1 cellular context compared by ENCODE assay signal in the genomic region with DNA sequence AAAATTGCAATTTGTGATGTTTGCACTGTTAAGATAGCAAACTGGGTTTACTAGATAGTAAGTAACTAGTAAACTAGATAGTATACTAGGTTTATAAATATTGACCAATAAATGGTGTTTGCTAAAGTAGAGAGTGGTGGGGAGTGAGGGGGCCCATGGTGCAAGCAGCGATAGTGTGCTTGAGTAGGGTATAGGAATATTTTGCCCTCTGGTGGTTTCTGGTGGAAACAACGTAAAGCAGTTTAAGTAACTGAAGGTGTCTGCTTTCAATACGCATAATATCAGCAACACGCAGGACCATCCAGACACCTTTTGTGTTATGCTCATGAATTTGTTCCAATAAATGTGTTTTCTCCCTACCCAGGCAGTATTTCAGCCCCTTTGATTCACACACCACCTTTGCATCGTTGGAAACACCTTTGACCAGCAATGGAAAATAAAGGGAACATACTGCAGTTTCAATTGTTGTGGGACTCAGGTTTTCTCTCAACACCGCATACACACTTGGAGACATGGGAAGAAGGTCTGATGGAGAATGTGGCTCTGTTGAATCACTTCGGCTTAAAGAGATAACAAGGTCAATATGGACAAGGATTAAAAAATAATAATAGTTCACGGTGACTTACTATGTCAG.
TF ChIP-seq lines count a peak whose summit lies in the region.

No MANE protein-coding gene starts in this region.

TF ChIP-seq in HepG2, 621 proteins besides CTCF, POLR2A, EP300 and RAD21 (continued from another document and continues in another):
- TF ChIP-seq ARID3A (IDR thresholded peaks at IDR 0.05; ENCODE audit: low read depth, low read length) (peak; percentile 31; the same call in 1 of the 2 replicates), MXD3 (CRISPR knock-in tag; IDR thresholded peaks at IDR 0.05) (no peak), ZSCAN21 (CRISPR knock-in tag; IDR thresholded peaks at IDR 0.05; ENCODE audit: borderline replicate concordance) (no peak), SOX6 (IDR thresholded peaks at IDR 0.05) (no peak), SOX6 (CRISPR knock-in tag; IDR thresholded peaks at IDR 0.05) (0 out of 2 replicates have a peak, but pooled peaks have one; percentile 32), BATF2 (CRISPR knock-in tag; IDR thresholded peaks at IDR 0.05) (no peak), ZNF83 (CRISPR knock-in tag; IDR thresholded peaks at IDR 0.05; ENCODE audit: borderline replicate concordance) (no peak), KAT8 (CRISPR knock-in tag; IDR thresholded peaks at IDR 0.05) (peak; percentile 22; the same call in 1 of the 2 replicates), CREB1 (IDR thresholded peaks at IDR 0.05) (no peak), CREB1 (CRISPR knock-in tag; IDR thresholded peaks at IDR 0.05) (peak; percentile 12; the same call in 1 of the 2 replicates), POLR2AphosphoS5 (IDR thresholded peaks at IDR 0.05; ENCODE audit: low read depth, low read length) (no peak), ZSCAN20 (CRISPR knock-in tag; IDR thresholded peaks at IDR 0.05; ENCODE audit: borderline replicate concordance) (no peak), ZNF639 (CRISPR knock-in tag; conservative IDR thresholded peaks at IDR 0.05) (no peak), SNAPC5 (CRISPR knock-in tag; IDR thresholded peaks at IDR 0.05; ENCODE audit: borderline replicate concordance) (no peak), TGIF2 (CRISPR knock-in tag; IDR thresholded peaks at IDR 0.05) (peak; percentile 35; the same call in 1 of the 2 replicates), FOXK1 (CRISPR knock-in tag; IDR thresholded peaks at IDR 0.05; ENCODE audit: borderline replicate concordance, low read depth) (peak; percentile 24; the same call in 1 of the 2 replicates), ZSCAN22 (CRISPR knock-in tag; IDR thresholded peaks at IDR 0.05) (no peak), ZBTB42 (CRISPR knock-in tag; IDR thresholded peaks at IDR 0.05) (no peak), XRCC5 (optimal IDR thresholded peaks at IDR 0.05; ENCODE audit: low read length) (peak; percentile 62), ZNF792 (CRISPR knock-in tag; IDR thresholded peaks at IDR 0.05) (peak; percentile 55; the same call in 1 of the 2 replicates), RARG (CRISPR knock-in tag; IDR thresholded peaks at IDR 0.05; ENCODE audit: low read depth) (no peak), MYC (CRISPR knock-in tag; IDR thresholded peaks at IDR 0.05; ENCODE audit: borderline replicate concordance) (no peak), GATAD2A (CRISPR knock-in tag; IDR thresholded peaks at IDR 0.05) (no peak), SMC3 (IDR thresholded peaks at IDR 0.05; ENCODE audit: low read length) (peak; percentile 79), ZNF615 (CRISPR knock-in tag; IDR thresholded peaks at IDR 0.05; ENCODE audit: borderline replicate concordance) (no peak), SP2 (CRISPR knock-in tag; IDR thresholded peaks at IDR 0.05) (no peak), E2F1 (CRISPR knock-in tag; IDR thresholded peaks at IDR 0.05) (no peak), ZNF800 (CRISPR knock-in tag; IDR thresholded peaks at IDR 0.05) (peak; percentile 58; the same call in 1 of the 2 replicates)
- TF ChIP-seq, protein P1, sequence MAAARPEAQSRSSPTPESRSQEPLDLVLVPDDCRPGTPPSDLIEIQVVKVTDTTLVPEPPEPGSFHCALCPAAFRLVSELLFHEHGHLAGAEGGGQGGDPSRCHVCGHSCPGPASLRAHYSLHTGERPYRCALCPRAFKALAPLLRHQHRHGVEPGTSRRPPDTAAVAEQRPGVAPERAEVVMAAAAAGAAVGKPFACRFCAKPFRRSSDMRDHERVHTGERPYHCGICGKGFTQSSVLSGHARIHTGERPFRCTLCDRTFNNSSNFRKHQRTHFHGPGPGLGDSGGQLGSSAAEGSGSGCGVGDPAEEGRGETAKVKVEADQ (CRISPR knock-in tag; IDR thresholded peaks at IDR 0.05; ENCODE audit: borderline replicate concordance), result no peak
- TF ChIP-seq, protein P2, sequence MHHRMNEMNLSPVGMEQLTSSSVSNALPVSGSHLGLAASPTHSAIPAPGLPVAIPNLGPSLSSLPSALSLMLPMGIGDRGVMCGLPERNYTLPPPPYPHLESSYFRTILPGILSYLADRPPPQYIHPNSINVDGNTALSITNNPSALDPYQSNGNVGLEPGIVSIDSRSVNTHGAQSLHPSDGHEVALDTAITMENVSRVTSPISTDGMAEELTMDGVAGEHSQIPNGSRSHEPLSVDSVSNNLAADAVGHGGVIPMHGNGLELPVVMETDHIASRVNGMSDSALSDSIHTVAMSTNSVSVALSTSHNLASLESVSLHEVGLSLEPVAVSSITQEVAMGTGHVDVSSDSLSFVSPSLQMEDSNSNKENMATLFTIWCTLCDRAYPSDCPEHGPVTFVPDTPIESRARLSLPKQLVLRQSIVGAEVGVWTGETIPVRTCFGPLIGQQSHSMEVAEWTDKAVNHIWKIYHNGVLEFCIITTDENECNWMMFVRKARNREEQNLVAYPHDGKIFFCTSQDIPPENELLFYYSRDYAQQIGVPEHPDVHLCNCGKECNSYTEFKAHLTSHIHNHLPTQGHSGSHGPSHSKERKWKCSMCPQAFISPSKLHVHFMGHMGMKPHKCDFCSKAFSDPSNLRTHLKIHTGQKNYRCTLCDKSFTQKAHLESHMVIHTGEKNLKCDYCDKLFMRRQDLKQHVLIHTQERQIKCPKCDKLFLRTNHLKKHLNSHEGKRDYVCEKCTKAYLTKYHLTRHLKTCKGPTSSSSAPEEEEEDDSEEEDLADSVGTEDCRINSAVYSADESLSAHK (CRISPR knock-in tag; IDR thresholded peaks at IDR 0.05; ENCODE audit: borderline replicate concordance), result no peak
- TF ChIP-seq, protein P3, sequence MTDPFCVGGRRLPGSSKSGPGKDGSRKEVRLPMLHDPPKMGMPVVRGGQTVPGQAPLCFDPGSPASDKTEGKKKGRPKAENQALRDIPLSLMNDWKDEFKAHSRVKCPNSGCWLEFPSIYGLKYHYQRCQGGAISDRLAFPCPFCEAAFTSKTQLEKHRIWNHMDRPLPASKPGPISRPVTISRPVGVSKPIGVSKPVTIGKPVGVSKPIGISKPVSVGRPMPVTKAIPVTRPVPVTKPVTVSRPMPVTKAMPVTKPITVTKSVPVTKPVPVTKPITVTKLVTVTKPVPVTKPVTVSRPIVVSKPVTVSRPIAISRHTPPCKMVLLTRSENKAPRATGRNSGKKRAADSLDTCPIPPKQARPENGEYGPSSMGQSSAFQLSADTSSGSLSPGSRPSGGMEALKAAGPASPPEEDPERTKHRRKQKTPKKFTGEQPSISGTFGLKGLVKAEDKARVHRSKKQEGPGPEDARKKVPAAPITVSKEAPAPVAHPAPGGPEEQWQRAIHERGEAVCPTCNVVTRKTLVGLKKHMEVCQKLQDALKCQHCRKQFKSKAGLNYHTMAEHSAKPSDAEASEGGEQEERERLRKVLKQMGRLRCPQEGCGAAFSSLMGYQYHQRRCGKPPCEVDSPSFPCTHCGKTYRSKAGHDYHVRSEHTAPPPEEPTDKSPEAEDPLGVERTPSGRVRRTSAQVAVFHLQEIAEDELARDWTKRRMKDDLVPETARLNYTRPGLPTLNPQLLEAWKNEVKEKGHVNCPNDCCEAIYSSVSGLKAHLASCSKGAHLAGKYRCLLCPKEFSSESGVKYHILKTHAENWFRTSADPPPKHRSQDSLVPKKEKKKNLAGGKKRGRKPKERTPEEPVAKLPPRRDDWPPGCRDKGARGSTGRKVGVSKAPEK (CRISPR knock-in tag; IDR thresholded peaks at IDR 0.05; ENCODE audit: borderline replicate concordance), result 0 out of 2 replicates have a peak, but pooled peaks have one; percentile 50
- TF ChIP-seq, protein P4, sequence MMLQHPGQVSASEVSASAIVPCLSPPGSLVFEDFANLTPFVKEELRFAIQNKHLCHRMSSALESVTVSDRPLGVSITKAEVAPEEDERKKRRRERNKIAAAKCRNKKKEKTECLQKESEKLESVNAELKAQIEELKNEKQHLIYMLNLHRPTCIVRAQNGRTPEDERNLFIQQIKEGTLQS (CRISPR knock-in tag; IDR thresholded peaks at IDR 0.05), result no peak
- TF ChIP-seq, protein P5, sequence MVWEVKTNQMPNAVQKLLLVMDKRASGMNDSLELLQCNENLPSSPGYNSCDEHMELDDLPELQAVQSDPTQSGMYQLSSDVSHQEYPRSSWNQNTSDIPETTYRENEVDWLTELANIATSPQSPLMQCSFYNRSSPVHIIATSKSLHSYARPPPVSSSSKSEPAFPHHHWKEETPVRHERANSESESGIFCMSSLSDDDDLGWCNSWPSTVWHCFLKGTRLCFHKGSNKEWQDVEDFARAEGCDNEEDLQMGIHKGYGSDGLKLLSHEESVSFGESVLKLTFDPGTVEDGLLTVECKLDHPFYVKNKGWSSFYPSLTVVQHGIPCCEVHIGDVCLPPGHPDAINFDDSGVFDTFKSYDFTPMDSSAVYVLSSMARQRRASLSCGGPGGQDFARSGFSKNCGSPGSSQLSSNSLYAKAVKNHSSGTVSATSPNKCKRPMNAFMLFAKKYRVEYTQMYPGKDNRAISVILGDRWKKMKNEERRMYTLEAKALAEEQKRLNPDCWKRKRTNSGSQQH (CRISPR knock-in tag; IDR thresholded peaks at IDR 0.05; ENCODE audit: low read depth), result no peak
- TF ChIP-seq, protein P6, sequence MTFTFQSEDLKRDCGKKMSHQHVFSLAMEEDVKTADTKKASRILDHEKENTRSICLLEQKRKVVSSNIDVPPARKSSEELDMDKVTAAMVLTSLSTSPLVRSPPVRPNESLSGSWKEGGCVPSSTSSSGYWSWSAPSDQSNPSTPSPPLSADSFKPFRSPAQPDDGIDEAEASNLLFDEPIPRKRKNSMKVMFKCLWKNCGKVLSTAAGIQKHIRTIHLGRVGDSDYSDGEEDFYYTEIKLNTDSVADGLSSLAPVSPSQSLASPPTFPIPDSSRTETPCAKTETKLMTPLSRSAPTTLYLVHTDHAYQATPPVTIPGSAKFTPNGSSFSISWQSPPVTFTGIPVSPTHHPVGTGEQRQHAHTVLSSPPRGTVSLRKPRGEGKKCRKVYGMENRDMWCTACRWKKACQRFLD (CRISPR knock-in tag; IDR thresholded peaks at IDR 0.05; ENCODE audit: borderline replicate concordance), result no peak
- TF ChIP-seq, protein P7, sequence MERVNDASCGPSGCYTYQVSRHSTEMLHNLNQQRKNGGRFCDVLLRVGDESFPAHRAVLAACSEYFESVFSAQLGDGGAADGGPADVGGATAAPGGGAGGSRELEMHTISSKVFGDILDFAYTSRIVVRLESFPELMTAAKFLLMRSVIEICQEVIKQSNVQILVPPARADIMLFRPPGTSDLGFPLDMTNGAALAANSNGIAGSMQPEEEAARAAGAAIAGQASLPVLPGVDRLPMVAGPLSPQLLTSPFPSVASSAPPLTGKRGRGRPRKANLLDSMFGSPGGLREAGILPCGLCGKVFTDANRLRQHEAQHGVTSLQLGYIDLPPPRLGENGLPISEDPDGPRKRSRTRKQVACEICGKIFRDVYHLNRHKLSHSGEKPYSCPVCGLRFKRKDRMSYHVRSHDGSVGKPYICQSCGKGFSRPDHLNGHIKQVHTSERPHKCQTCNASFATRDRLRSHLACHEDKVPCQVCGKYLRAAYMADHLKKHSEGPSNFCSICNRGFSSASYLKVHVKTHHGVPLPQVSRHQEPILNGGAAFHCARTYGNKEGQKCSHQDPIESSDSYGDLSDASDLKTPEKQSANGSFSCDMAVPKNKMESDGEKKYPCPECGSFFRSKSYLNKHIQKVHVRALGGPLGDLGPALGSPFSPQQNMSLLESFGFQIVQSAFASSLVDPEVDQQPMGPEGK (CRISPR knock-in tag; IDR thresholded peaks at IDR 0.05), result peak; percentile 73
